8 cellular contexts compared by ENCODE assay signal in genomic region chr1:63522891-63523728, GRCh38. TPM values are rescaled to one million over a fixed set of nuclear protein-coding genes. Genes with fewer than 3 reads are reported as not detected.
DNase-seq lines count a peak whose midpoint lies in the region; ATAC-seq and TF ChIP-seq lines count a peak whose summit lies in the region.

Gene EFCAB7, plus strand, starts transcription at chr1:63523525. Its CDS starts 2,048 bp downstream, at chr1:63525573.
Gene ITGB3BP, minus strand, starts transcription at chr1:63523225. Its CDS starts 92 bp downstream, at chr1:63523133.

- peak within 1 kb of the TSS; percentile 98 for H2AFZ ChIP-seq in PC-3 (ENCODE audit: low read length)

- peaks cover 45% of the 10 kb centered on the region for H3K79me2 ChIP-seq in PC-3 (ENCODE audit: low read length)

- H3K9me3 ChIP-seq in PC-3 (ENCODE audit: low read length) (no peaks in the 10 kb centered on the region), mucosa of stomach (ENCODE audit: control insufficient read depth, low read length) (no peaks in the 10 kb centered on the region)

- peak within 1 kb of the TSS; percentile 86 for H3K27ac ChIP-seq in PC-3 (ENCODE audit: low read length)

- H3K4me3 ChIP-seq in PC-3 (ENCODE audit: low read length), result peak within 1 kb of the TSS; percentile 90
- peak within 1 kb of the TSS; percentile 75 for H3K4me3 ChIP-seq in mucosa of stomach (ENCODE audit: low read length)

- intact Hi-C loops in PC-3 (cut with micrococcal nuclease), result loop anchor here (5.0 kb wide), 1 partner anchor 156 kb away; the partner anchor contains the start of gene ALG6

- H3K4me3 Mint-ChIP-seq in IgD-negative memory B cell, result peak within 1 kb of the TSS; percentile 95 to 99 (median 96)
- H3K4me3 Mint-ChIP-seq in activated T-cell treated with anti-CD3 and anti-CD28 coated beads, Interleukin-2, amount 50 U/mL, for 4 hours, result peak within 1 kb of the TSS; percentile 96

- no peak for TF ChIP-seq CTCF in PC-3 (conservative IDR thresholded peaks at IDR 0.05; ENCODE audit: low read depth, low read length)

- DNase-seq in DMS153 (lab: John Stamatoyannopoulos, UW) (peak; percentile 97), PC-3 (peak; percentile 95)
- DNase-seq in activated T-cell treated with anti-CD3 and anti-CD28 coated beads, Interleukin-2, amount 50 U/mL, for 4 hours, result peak; percentile 69
- DNase-seq in stimulated activated CD8-positive, alpha-beta memory T cell treated with anti-CD3 and anti-CD28 coated beads, Interleukin-4, amount 100 ng/mL, for 48 hours, result peak; percentile 90

- H3K4me1 ChIP-seq in PC-3 (ENCODE audit: insufficient read depth, low read length) (peaks cover 24% of the 10 kb centered on the region), mucosa of stomach (ENCODE audit: control insufficient read depth, insufficient read depth, low read length) (peaks cover 11% of the 10 kb centered on the region)

- no peaks in the 10 kb centered on the region for H3K27me3 Mint-ChIP-seq in IgD-negative memory B cell
- no peaks in the 10 kb centered on the region for H3K27me3 Mint-ChIP-seq in activated T-cell treated with anti-CD3 and anti-CD28 coated beads, Interleukin-2, amount 50 U/mL, for 4 hours (ENCODE audit: low read depth)

- H3K4me2 ChIP-seq in PC-3 (ENCODE audit: low read length), result peak within 1 kb of the TSS; percentile 87

- no peaks in the 10 kb centered on the region for H3F3A ChIP-seq in PC-3 (ENCODE audit: low read length, unreplicated experiment)

- peak within 1 kb of the TSS; percentile 92 to 99 (median 98) for H3K27ac Mint-ChIP-seq in IgD-negative memory B cell

- BruUV-seq in PC-3 (replicated peaks; lab: Mats Ljungman, UMichigan), result no TSS peak

- CTCF ChIA-PET in PC-3 (lab: Charles Lee), result no interaction called here

- H4K20me1 ChIP-seq in PC-3 (ENCODE audit: low read length), result no peaks in the 10 kb centered on the region

- H3K27me3 ChIP-seq in PC-3 (ENCODE audit: low read length), result no peaks in the 10 kb centered on the region
- H3K27me3 ChIP-seq in mucosa of stomach (ENCODE audit: control insufficient read depth, insufficient read depth, low read length), result no peaks in the 10 kb centered on the region

- H3K9ac ChIP-seq in PC-3 (ENCODE audit: low read length), result peak within 1 kb of the TSS; percentile 92
- H3K9ac ChIP-seq in mucosa of stomach (ENCODE audit: low read length), result peak within 1 kb of the TSS; percentile 81

- peaks cover 19 to 32% (median 20%) of the 10 kb centered on the region in 3 donors for H3K4me1 Mint-ChIP-seq in IgD-negative memory B cell
- H3K4me1 Mint-ChIP-seq in activated T-cell treated with anti-CD3 and anti-CD28 coated beads, Interleukin-2, amount 50 U/mL, for 4 hours (ENCODE audit: low read depth), result peaks cover 27% of the 10 kb centered on the region

- POLR2A ChIA-PET in PC-3 (lab: Charles Lee; ENCODE audit: unreplicated experiment), result no interaction called here

- no peaks in the 10 kb centered on the region for H3K9me2 ChIP-seq in PC-3 (replicated peaks; ENCODE audit: low read length)

- no peaks in the 10 kb centered on the region for H3K9me3 Mint-ChIP-seq in IgD-negative memory B cell
- no peaks in the 10 kb centered on the region for H3K9me3 Mint-ChIP-seq in activated T-cell treated with anti-CD3 and anti-CD28 coated beads, Interleukin-2, amount 50 U/mL, for 4 hours

- H3K36me3 ChIP-seq in PC-3 (ENCODE audit: low read depth, low read length) (no peaks in the 10 kb centered on the region), mucosa of stomach (ENCODE audit: control insufficient read depth, insufficient read depth, low read length) (no peaks in the 10 kb centered on the region)

- peaks cover 2% of the 10 kb centered on the region for H3K36me3 Mint-ChIP-seq in IgD-negative memory B cell
- peaks cover 3% of the 10 kb centered on the region for H3K36me3 Mint-ChIP-seq in activated T-cell treated with anti-CD3 and anti-CD28 coated beads, Interleukin-2, amount 50 U/mL, for 4 hours (ENCODE audit: insufficient read depth)

- ATAC-seq in GM21576 (IDR thresholded peaks at IDR 0.05; ENCODE audit: unreplicated experiment) (peak; percentile 90), PC-3 (peak; percentile 95), esophagus mucosa (peak; percentile 98)
- ATAC-seq in activated T-cell treated with anti-CD3 and anti-CD28 coated beads, Interleukin-2, amount 50 U/mL, for 4 hours, result peak; percentile 91

RNA-seq across cellular contexts. Expression of gene EFCAB7, which starts in this region (rescaled TPM):
- polyA plus RNA-seq in IgD-negative memory B cell, result 7.2 TPM
- total RNA-seq in PC-3 (2014; rRNA removed) (3.6 and 4.5 TPM in 2 replicates), esophagus mucosa (3.0 TPM)
- 1 to 10 TPM; 4.3 to 6.9 (median 6.8) TPM for total RNA-seq in activated T-cell treated with anti-CD3 and anti-CD28 coated beads, Interleukin-2, amount 50 U/mL, for 4 hours

RNA-seq across cellular contexts. Expression of gene ITGB3BP, which starts in this region (rescaled TPM):
- 30.3 TPM for polyA plus RNA-seq in IgD-negative memory B cell
- 31.3 and 44.8 TPM in 2 replicates for total RNA-seq in PC-3 (2014; rRNA removed)
- total RNA-seq in activated T-cell treated with anti-CD3 and anti-CD28 coated beads, Interleukin-2, amount 50 U/mL, for 4 hours, result 10 to 100 TPM; 29.7 to 33.8 (median 32.9) TPM
- total RNA-seq in esophagus mucosa, result 18.9 TPM

Comparison
In these comparisons a context has a peak if more than half of its experiments do, and no peak if none do; other contexts are left out.
1. Peak in every context shown above with its lines: DNase-seq, ATAC-seq, H3K4me3 ChIP-seq and H3K27ac ChIP-seq.